Comparison of ENCODE assay signal across 1 cellular context in the genomic region with DNA sequence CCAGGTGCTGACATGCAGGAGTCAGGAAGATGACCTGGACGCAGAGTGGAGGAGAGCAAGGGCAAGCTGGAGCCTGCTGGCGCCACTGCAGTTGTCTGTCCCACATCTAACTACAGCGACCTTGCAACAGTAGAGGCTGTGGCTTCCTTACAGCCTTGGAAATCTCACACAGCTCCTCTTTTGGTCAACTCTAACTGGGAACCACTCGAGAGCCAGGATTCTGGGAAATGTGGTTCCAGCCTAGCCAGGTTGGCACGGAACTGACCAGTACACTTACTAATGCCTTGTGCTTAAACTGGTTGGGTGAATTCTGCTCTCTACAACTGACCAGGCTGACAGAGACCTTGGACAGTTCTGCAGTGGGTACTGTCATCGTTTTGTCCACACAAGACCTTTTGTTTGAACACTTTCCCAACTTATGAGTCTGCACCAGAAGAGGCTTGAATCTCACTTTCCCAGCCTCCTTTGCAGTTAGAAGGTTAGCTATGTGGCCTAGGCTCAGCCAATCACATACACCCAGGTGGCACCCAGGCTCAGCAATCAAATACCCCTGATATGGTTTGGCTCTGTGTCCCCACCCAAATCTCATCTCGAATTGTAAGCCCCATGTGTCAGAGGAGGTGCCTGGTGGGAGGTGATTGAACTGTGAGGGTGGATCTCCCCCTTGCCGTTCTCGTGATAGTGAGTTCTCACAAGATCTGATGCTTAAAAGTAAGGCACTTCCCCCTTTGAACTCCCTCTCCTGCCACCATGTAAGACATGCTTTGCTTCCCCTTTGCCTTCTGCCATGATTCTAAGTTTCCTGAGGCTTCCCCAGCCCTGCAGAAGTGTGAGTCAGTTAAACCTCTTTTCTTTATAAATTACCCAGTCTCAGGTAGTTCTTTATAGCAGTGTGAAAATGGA.
TF ChIP-seq lines count a peak whose summit lies in the region.

No MANE protein-coding gene starts in this region.

TF ChIP-seq in HepG2, 621 proteins besides CTCF, POLR2A, EP300 and RAD21 (continued from another document and continues in another):
- TF ChIP-seq, protein P1, sequence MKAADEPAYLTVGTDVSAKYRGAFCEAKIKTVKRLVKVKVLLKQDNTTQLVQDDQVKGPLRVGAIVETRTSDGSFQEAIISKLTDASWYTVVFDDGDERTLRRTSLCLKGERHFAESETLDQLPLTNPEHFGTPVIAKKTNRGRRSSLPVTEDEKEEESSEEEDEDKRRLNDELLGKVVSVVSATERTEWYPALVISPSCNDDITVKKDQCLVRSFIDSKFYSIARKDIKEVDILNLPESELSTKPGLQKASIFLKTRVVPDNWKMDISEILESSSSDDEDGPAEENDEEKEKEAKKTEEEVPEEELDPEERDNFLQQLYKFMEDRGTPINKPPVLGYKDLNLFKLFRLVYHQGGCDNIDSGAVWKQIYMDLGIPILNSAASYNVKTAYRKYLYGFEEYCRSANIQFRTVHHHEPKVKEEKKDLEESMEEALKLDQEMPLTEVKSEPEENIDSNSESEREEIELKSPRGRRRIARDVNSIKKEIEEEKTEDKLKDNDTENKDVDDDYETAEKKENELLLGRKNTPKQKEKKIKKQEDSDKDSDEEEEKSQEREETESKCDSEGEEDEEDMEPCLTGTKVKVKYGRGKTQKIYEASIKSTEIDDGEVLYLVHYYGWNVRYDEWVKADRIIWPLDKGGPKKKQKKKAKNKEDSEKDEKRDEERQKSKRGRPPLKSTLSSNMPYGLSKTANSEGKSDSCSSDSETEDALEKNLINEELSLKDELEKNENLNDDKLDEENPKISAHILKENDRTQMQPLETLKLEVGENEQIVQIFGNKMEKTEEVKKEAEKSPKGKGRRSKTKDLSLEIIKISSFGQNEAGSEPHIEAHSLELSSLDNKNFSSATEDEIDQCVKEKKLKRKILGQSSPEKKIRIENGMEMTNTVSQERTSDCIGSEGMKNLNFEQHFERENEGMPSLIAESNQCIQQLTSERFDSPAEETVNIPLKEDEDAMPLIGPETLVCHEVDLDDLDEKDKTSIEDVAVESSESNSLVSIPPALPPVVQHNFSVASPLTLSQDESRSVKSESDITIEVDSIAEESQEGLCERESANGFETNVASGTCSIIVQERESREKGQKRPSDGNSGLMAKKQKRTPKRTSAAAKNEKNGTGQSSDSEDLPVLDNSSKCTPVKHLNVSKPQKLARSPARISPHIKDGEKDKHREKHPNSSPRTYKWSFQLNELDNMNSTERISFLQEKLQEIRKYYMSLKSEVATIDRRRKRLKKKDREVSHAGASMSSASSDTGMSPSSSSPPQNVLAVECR (CRISPR knock-in tag; IDR thresholded peaks at IDR 0.05; ENCODE audit: borderline replicate concordance), result peak; percentile 43; the same call in 1 of the 2 replicates
- TF ChIP-seq U2AF2 (IDR thresholded peaks at IDR 0.05; ENCODE audit: low read depth, low read length) (no peak), IRX3 (CRISPR knock-in tag; IDR thresholded peaks at IDR 0.05; ENCODE audit: borderline replicate concordance, low read depth) (no peak), NCOA2 (CRISPR knock-in tag; IDR thresholded peaks at IDR 0.05) (peak; percentile 14; the same call in 1 of the 2 replicates), SP1 (IDR thresholded peaks at IDR 0.05) (no peak), SP1 (CRISPR knock-in tag; IDR thresholded peaks at IDR 0.05) (peak; percentile 6; the same call in 1 of the 2 replicates), ZFP37 (CRISPR knock-in tag; IDR thresholded peaks at IDR 0.05; ENCODE audit: borderline replicate concordance) (no peak), LCORL (IDR thresholded peaks at IDR 0.05) (no peak), LCORL (CRISPR knock-in tag; IDR thresholded peaks at IDR 0.05) (peak; percentile 52; the same call in 1 of the 2 replicates), ZNF33B (CRISPR knock-in tag; IDR thresholded peaks at IDR 0.05) (0 out of 2 replicates have a peak, but pooled peaks have one; percentile 76), GZF1 (CRISPR knock-in tag; IDR thresholded peaks at IDR 0.05) (no peak), MAF1 (CRISPR knock-in tag; IDR thresholded peaks at IDR 0.05; ENCODE audit: borderline replicate concordance) (no peak), KDM5B (CRISPR knock-in tag; IDR thresholded peaks at IDR 0.05; ENCODE audit: borderline replicate concordance) (peak; percentile 72), ZNF230 (CRISPR knock-in tag; IDR thresholded peaks at IDR 0.05) (no peak), ZNF207 (IDR thresholded peaks at IDR 0.05; ENCODE audit: borderline replicate concordance) (no peak), ZNF776 (CRISPR knock-in tag; IDR thresholded peaks at IDR 0.05) (no peak), SOX5 (CRISPR knock-in tag; IDR thresholded peaks at IDR 0.05; ENCODE audit: borderline replicate concordance) (no peak), ZNF619 (CRISPR knock-in tag; IDR thresholded peaks at IDR 0.05) (0 out of 2 replicates have a peak, but pooled peaks have one; percentile 42), ZSCAN21 (CRISPR knock-in tag; IDR thresholded peaks at IDR 0.05; ENCODE audit: borderline replicate concordance) (no peak), ZNF572 (CRISPR knock-in tag; IDR thresholded peaks at IDR 0.05) (no peak), FOXM1 (CRISPR knock-in tag; IDR thresholded peaks at IDR 0.05) (no peak), SMAD3 (CRISPR knock-in tag; IDR thresholded peaks at IDR 0.05) (no peak), TBL1XR1 (IDR thresholded peaks at IDR 0.05; ENCODE audit: borderline replicate concordance, low read length, partially characterized antibody) (no peak), TCF7L2 (IDR thresholded peaks at IDR 0.05; ENCODE audit: low read depth, low read length) (no peak), ARID2 (CRISPR knock-in tag; IDR thresholded peaks at IDR 0.05; ENCODE audit: borderline replicate concordance) (no peak), ZNF333 (CRISPR knock-in tag; IDR thresholded peaks at IDR 0.05; ENCODE audit: borderline replicate concordance) (no peak), SP140L (CRISPR knock-in tag; IDR thresholded peaks at IDR 0.05; ENCODE audit: borderline replicate concordance) (no peak; the same call in 1 of the 2 replicates), RXRA (CRISPR knock-in tag; IDR thresholded peaks at IDR 0.05) (peak; percentile 40; the same call in 1 of the 2 replicates), ZNF10 (CRISPR knock-in tag; IDR thresholded peaks at IDR 0.05; ENCODE audit: borderline replicate concordance, low read depth) (no peak), ZNF788 (CRISPR knock-in tag; IDR thresholded peaks at IDR 0.05; ENCODE audit: borderline replicate concordance) (no peak; the same call in 1 of the 2 replicates), ZC3H4 (CRISPR knock-in tag; IDR thresholded peaks at IDR 0.05; ENCODE audit: borderline replicate concordance) (no peak), ZNF251 (CRISPR knock-in tag; IDR thresholded peaks at IDR 0.05) (no peak), CEBPB (IDR thresholded peaks at IDR 0.05; ENCODE audit: borderline replicate concordance, low read depth, low read length) (0 out of 2 replicates have a peak, but pooled peaks have one; percentile 3), ZSCAN30 (CRISPR knock-in tag; IDR thresholded peaks at IDR 0.05) (no peak), SPEN (CRISPR knock-in tag; IDR thresholded peaks at IDR 0.05; ENCODE audit: low read depth) (no peak), AHR (CRISPR knock-in tag; IDR thresholded peaks at IDR 0.05) (no peak), HMG20B (CRISPR knock-in tag; conservative IDR thresholded peaks at IDR 0.05) (no peak), ZNF121 (CRISPR knock-in tag; IDR thresholded peaks at IDR 0.05) (peak; percentile 49; the same call in 1 of the 2 replicates)
- TF ChIP-seq, protein P2, sequence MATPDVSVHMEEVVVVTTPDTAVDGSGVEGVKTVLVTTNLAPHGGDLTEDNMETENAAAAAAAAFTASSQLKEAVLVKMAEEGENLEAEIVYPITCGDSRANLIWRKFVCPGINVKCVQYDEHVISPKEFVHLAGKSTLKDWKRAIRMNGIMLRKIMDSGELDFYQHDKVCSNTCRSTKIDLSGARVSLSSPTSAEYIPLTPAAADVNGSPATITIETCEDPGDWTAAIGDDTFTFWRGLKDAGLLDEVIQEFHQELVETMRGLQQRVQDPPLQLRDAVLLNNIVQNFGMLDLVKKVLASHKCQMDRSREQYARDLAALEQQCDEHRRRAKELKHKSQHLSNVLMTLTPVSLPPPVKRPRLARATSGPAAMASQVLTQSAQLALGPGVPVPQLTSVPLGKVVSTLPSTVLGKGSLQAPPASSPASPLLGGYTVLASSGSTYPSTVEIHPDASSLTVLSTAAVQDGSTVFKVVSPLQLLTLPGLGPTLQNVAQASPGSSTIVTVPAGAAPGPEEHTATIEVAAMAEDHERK (CRISPR knock-in tag; IDR thresholded peaks at IDR 0.05; ENCODE audit: low read depth), result no peak
- TF ChIP-seq, protein P3, sequence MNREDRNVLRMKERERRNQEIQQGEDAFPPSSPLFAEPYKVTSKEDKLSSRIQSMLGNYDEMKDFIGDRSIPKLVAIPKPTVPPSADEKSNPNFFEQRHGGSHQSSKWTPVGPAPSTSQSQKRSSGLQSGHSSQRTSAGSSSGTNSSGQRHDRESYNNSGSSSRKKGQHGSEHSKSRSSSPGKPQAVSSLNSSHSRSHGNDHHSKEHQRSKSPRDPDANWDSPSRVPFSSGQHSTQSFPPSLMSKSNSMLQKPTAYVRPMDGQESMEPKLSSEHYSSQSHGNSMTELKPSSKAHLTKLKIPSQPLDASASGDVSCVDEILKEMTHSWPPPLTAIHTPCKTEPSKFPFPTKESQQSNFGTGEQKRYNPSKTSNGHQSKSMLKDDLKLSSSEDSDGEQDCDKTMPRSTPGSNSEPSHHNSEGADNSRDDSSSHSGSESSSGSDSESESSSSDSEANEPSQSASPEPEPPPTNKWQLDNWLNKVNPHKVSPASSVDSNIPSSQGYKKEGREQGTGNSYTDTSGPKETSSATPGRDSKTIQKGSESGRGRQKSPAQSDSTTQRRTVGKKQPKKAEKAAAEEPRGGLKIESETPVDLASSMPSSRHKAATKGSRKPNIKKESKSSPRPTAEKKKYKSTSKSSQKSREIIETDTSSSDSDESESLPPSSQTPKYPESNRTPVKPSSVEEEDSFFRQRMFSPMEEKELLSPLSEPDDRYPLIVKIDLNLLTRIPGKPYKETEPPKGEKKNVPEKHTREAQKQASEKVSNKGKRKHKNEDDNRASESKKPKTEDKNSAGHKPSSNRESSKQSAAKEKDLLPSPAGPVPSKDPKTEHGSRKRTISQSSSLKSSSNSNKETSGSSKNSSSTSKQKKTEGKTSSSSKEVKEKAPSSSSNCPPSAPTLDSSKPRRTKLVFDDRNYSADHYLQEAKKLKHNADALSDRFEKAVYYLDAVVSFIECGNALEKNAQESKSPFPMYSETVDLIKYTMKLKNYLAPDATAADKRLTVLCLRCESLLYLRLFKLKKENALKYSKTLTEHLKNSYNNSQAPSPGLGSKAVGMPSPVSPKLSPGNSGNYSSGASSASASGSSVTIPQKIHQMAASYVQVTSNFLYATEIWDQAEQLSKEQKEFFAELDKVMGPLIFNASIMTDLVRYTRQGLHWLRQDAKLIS (CRISPR knock-in tag; IDR thresholded peaks at IDR 0.05), result no peak
- TF ChIP-seq, protein P4, sequence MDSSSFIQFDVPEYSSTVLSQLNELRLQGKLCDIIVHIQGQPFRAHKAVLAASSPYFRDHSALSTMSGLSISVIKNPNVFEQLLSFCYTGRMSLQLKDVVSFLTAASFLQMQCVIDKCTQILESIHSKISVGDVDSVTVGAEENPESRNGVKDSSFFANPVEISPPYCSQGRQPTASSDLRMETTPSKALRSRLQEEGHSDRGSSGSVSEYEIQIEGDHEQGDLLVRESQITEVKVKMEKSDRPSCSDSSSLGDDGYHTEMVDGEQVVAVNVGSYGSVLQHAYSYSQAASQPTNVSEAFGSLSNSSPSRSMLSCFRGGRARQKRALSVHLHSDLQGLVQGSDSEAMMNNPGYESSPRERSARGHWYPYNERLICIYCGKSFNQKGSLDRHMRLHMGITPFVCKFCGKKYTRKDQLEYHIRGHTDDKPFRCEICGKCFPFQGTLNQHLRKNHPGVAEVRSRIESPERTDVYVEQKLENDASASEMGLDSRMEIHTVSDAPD (CRISPR knock-in tag; IDR thresholded peaks at IDR 0.05), result no peak
- TF ChIP-seq, protein P5, sequence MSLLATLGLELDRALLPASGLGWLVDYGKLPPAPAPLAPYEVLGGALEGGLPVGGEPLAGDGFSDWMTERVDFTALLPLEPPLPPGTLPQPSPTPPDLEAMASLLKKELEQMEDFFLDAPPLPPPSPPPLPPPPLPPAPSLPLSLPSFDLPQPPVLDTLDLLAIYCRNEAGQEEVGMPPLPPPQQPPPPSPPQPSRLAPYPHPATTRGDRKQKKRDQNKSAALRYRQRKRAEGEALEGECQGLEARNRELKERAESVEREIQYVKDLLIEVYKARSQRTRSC (CRISPR knock-in tag; IDR thresholded peaks at IDR 0.05; ENCODE audit: low read depth), result no peak
- TF ChIP-seq, protein P6, sequence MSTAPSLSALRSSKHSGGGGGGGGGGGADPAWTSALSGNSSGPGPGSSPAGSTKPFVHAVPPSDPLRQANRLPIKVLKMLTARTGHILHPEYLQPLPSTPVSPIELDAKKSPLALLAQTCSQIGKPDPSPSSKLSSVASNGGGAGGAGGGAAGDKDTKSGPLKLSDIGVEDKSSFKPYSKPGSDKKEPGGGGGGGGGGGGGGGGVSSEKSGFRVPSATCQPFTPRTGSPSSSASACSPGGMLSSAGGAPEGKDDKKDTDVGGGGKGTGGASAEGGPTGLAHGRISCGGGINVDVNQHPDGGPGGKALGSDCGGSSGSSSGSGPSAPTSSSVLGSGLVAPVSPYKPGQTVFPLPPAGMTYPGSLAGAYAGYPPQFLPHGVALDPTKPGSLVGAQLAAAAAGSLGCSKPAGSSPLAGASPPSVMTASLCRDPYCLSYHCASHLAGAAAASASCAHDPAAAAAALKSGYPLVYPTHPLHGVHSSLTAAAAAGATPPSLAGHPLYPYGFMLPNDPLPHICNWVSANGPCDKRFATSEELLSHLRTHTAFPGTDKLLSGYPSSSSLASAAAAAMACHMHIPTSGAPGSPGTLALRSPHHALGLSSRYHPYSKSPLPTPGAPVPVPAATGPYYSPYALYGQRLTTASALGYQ (CRISPR knock-in tag; IDR thresholded peaks at IDR 0.05), result no peak; the same call in 1 of the 2 replicates
- TF ChIP-seq, protein P7, sequence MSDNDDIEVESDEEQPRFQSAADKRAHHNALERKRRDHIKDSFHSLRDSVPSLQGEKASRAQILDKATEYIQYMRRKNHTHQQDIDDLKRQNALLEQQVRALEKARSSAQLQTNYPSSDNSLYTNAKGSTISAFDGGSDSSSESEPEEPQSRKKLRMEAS (IDR thresholded peaks at IDR 0.05), result peak; percentile 14; the same call in 1 of the 2 replicates
- TF ChIP-seq, protein P8, sequence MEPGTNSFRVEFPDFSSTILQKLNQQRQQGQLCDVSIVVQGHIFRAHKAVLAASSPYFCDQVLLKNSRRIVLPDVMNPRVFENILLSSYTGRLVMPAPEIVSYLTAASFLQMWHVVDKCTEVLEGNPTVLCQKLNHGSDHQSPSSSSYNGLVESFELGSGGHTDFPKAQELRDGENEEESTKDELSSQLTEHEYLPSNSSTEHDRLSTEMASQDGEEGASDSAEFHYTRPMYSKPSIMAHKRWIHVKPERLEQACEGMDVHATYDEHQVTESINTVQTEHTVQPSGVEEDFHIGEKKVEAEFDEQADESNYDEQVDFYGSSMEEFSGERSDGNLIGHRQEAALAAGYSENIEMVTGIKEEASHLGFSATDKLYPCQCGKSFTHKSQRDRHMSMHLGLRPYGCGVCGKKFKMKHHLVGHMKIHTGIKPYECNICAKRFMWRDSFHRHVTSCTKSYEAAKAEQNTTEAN (CRISPR knock-in tag; conservative IDR thresholded peaks at IDR 0.05), result 0 out of 2 replicates have a peak, but pooled peaks have one; percentile 21
- TF ChIP-seq, protein P9, sequence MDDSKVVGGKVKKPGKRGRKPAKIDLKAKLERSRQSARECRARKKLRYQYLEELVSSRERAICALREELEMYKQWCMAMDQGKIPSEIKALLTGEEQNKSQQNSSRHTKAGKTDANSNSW (CRISPR knock-in tag; IDR thresholded peaks at IDR 0.05; ENCODE audit: borderline replicate concordance), result 0 out of 2 replicates have a peak, but pooled peaks have one; percentile 67
